In genomic region chr1:24112381-24113169, GRCh38 we compare ENCODE assay signal across 8 cellular contexts. TPM values are rescaled to one million over a fixed set of nuclear protein-coding genes. Genes with fewer than 3 reads are reported as not detected.
DNase-seq lines count a peak whose midpoint lies in the region; ATAC-seq and TF ChIP-seq lines count a peak whose summit lies in the region.

No MANE protein-coding gene starts in this region.

- POLR2A ChIA-PET in activated CD4-positive, alpha-beta T cell treated with anti-CD3 and anti-CD28 coated beads, Interleukin-2, amount 10 ng/mL, durations not matched to agents 7 days and 5 days (lab: Charles Lee), result no interaction called here

- TF ChIP-seq CTCF in endodermal cell (conservative IDR thresholded peaks at IDR 0.05) (peak; percentile 66), mesothelial cell of epicardium (IDR thresholded peaks at IDR 0.05; ENCODE audit: unreplicated experiment) (no peak)

- no peak overlapping the region for H3K27ac ChIP-seq in endodermal cell (ENCODE audit: low read depth, low read length)

- no peaks in the 10 kb centered on the region for H3K9me3 ChIP-seq in endodermal cell (ENCODE audit: control insufficient read depth, low read length)

- DNase-seq in activated gamma-delta T cell treated with Interleukin-2 at 50 U/mL for 16 hours (peak; percentile 36), activated gamma-delta T cell (lab: John Stamatoyannopoulos, UW) (no peak), NCI-H2107 treated with DMSO at 0.1 percent for 48 hours (lab: John Stamatoyannopoulos, UW; ENCODE audit: unreplicated experiment) (peak; percentile 43), endodermal cell (peak; percentile 83), mesothelial cell of epicardium (ENCODE audit: low spot score in 2 of 2, unreplicated experiment in 2 of 2) (peak in 1 of 2 experiments; percentile 56)
- DNase-seq in activated CD4-positive, alpha-beta T cell treated with anti-CD3 and anti-CD28 coated beads, Interleukin-2, amount 10 ng/mL, durations not matched to agents 7 days and 5 days, result peak; percentile 74
- peak; percentile 6 to 18 for DNase-seq in stimulated activated CD8-positive, alpha-beta memory T cell treated with anti-CD3 and anti-CD28 coated beads, Interleukin-4, amount 100 ng/mL, for 4 hours (ENCODE audit: low read depth in 2 of 2, low spot score in 1 of 2)

- H3K36me3 Mint-ChIP-seq in activated CD4-positive, alpha-beta T cell treated with anti-CD3 and anti-CD28 coated beads, Interleukin-2, amount 10 ng/mL, durations not matched to agents 7 days and 5 days (ENCODE audit: low read depth), result no peaks in the 10 kb centered on the region
- H3K36me3 Mint-ChIP-seq in endodermal cell (ENCODE audit: low read depth) (no peaks in the 10 kb centered on the region), mesothelial cell of epicardium (no peaks in the 10 kb centered on the region)

- H3K4me3 ChIP-seq in endodermal cell (ENCODE audit: low read length), result peak overlapping the region; percentile 45

- no peaks in the 10 kb centered on the region for H3K36me3 ChIP-seq in endodermal cell (ENCODE audit: control insufficient read depth, insufficient read depth, low read length)

- H3K4me1 Mint-ChIP-seq in activated CD4-positive, alpha-beta T cell treated with anti-CD3 and anti-CD28 coated beads, Interleukin-2, amount 10 ng/mL, durations not matched to agents 7 days and 5 days, result peaks cover 5% of the 10 kb centered on the region
- peaks cover 8% of the 10 kb centered on the region for H3K4me1 Mint-ChIP-seq in endodermal cell
- H3K4me1 Mint-ChIP-seq in mesothelial cell of epicardium, result peaks cover 12% of the 10 kb centered on the region

- no peak for ATAC-seq in GM18861 (IDR thresholded peaks at IDR 0.05; ENCODE audit: unreplicated experiment)

- no peak overlapping the region for H3K27ac Mint-ChIP-seq in activated CD4-positive, alpha-beta T cell treated with anti-CD3 and anti-CD28 coated beads, Interleukin-2, amount 10 ng/mL, durations not matched to agents 7 days and 5 days
- H3K27ac Mint-ChIP-seq in endodermal cell, result no peak overlapping the region
- H3K27ac Mint-ChIP-seq in mesothelial cell of epicardium, result peak overlapping the region; percentile 9

- no peaks in the 10 kb centered on the region for H3K9me3 Mint-ChIP-seq in activated CD4-positive, alpha-beta T cell treated with anti-CD3 and anti-CD28 coated beads, Interleukin-2, amount 10 ng/mL, durations not matched to agents 7 days and 5 days
- H3K9me3 Mint-ChIP-seq in endodermal cell (no peaks in the 10 kb centered on the region), mesothelial cell of epicardium (no peaks in the 10 kb centered on the region)

- no peak overlapping the region for H3K9ac ChIP-seq in endodermal cell (ENCODE audit: extremely low read depth, low read length, poor library complexity, severe bottlenecking)

- H3K4me3 Mint-ChIP-seq in activated CD4-positive, alpha-beta T cell treated with anti-CD3 and anti-CD28 coated beads, Interleukin-2, amount 10 ng/mL, durations not matched to agents 7 days and 5 days, result no peak overlapping the region
- no peak overlapping the region for H3K4me3 Mint-ChIP-seq in endodermal cell
- peak overlapping the region; percentile 36 for H3K4me3 Mint-ChIP-seq in mesothelial cell of epicardium

- WGBS in endodermal cell (ENCODE audit: insufficient coverage in 1 of 2, insufficient read length in 1 of 2), 2 experiments, result 61 to 62% methylated on average over 22 to 26 of the region's 26 CpGs

- H3K27me3 Mint-ChIP-seq in activated CD4-positive, alpha-beta T cell treated with anti-CD3 and anti-CD28 coated beads, Interleukin-2, amount 10 ng/mL, durations not matched to agents 7 days and 5 days, result peaks cover 19% of the 10 kb centered on the region
- H3K27me3 Mint-ChIP-seq in endodermal cell (ENCODE audit: insufficient read depth), result no peaks in the 10 kb centered on the region
- H3K27me3 Mint-ChIP-seq in mesothelial cell of epicardium (ENCODE audit: low read depth), result peaks cover 7% of the 10 kb centered on the region

- peaks cover 4% of the 10 kb centered on the region for H3K4me1 ChIP-seq in endodermal cell (ENCODE audit: control insufficient read depth, insufficient read depth, low read length)

- H3K27me3 ChIP-seq in endodermal cell (ENCODE audit: control insufficient read depth, insufficient read depth, low read length, poor library complexity, severe bottlenecking), result peaks cover 16% of the 10 kb centered on the region

- CTCF ChIA-PET in activated CD4-positive, alpha-beta T cell treated with anti-CD3 and anti-CD28 coated beads, Interleukin-2, amount 10 ng/mL, durations not matched to agents 7 days and 5 days (lab: Charles Lee), result interaction anchor here (0.8 to 2.2 kb wide), 6 partner anchors 10 to 51 kb away, joined by 3 to 6 read pairs (median 3); partner anchors contain the start of gene IL22RA1

RNA-seq across cellular contexts. Expression of gene MYOM3, which starts 0.6 kb away (rescaled TPM):
- total RNA-seq in activated CD4-positive, alpha-beta T cell treated with anti-CD3 and anti-CD28 coated beads, Interleukin-2, amount 10 ng/mL, durations not matched to agents 7 days and 5 days, result not detected
- total RNA-seq in endodermal cell (under 1 TPM; 0.11 to 0.15 TPM), mesothelial cell of epicardium (0.11 to 0.29 TPM (median 0.13 TPM) in 3 replicates)
- polyA plus RNA-seq in endodermal cell (2013, experiment 1 of 2), result 0.14 TPM
- 0.08 TPM for polyA plus RNA-seq in endodermal cell (2013, experiment 2 of 2)

RNA-seq across cellular contexts. Expression of gene IL22RA1, which starts 30.4 kb away (rescaled TPM):
- not detected for total RNA-seq in activated CD4-positive, alpha-beta T cell treated with anti-CD3 and anti-CD28 coated beads, Interleukin-2, amount 10 ng/mL, durations not matched to agents 7 days and 5 days
- total RNA-seq in endodermal cell (not detected), mesothelial cell of epicardium (0.09 to 0.11 TPM in 2 of 3 replicates, not detected in the other)
- polyA plus RNA-seq in endodermal cell (2013, experiment 1 of 2), result not detected
- not detected for polyA plus RNA-seq in endodermal cell (2013, experiment 2 of 2)
